In genomic region chr1:38829368-38829767, GRCh38 we compare ENCODE assay signal across 1 cellular context.
TF ChIP-seq lines count a peak whose summit lies in the region.

No MANE protein-coding gene starts in this region.

TF ChIP-seq in IMR-90, 13 proteins besides CTCF, POLR2A, EP300 and RAD21 (continued from another document):
- TF ChIP-seq MXI1 (IDR thresholded peaks at IDR 0.05; ENCODE audit: borderline replicate concordance, low read depth, low read length) (no peak), USF2 (IDR thresholded peaks at IDR 0.05; ENCODE audit: low read depth, low read length) (no peak), CHD1 (IDR thresholded peaks at IDR 0.05; ENCODE audit: low read depth, low read length) (no peak), NFE2L2 (IDR thresholded peaks at IDR 0.05; ENCODE audit: low read depth, low read length) (no peak)
